Comparison of ENCODE assay signal across 8 cellular contexts in the genomic region with DNA sequence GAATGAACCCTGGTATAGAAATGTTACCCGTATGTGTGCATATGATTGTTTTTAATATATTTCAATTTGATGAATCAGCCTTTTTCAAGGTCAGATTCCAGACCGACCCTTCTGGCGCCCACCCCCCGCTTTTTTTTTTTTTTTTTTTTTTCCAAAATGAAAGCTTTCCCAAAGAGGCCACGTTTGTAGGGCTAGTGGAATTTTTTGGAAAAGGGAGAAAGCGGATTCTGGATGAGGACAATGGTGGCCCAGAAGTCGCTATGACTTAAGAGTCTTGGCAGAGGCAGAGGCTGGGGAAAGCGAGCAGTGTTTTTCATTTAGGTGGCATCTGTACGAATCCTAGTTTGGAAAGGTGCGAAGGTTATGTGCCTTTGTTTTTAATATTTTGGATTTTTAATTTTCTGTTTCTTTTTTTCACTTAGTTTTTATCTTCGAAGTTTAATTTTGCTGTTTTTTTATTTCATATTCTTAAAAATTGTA. TPM values are rescaled to one million over a fixed set of nuclear protein-coding genes. Genes with fewer than 3 reads are reported as not detected.
DNase-seq lines count a peak whose midpoint lies in the region; ATAC-seq and TF ChIP-seq lines count a peak whose summit lies in the region.

No MANE protein-coding gene starts in this region.

- WGBS in esophagus squamous epithelium, 2 donors = 19 to 46% methylated on average over 8 to 10 of the region's 11 CpGs

- H3K4me1 ChIP-seq in Peyer's patch = peaks cover 0 to 5% (median 0%) of the 10 kb centered on the region in 4 donors
- H3K4me1 ChIP-seq in esophagus squamous epithelium = peaks cover 0 to 11% (median 0%) of the 10 kb centered on the region in 3 donors

- ATAC-seq in HG03025 (IDR thresholded peaks at IDR 0.05; ENCODE audit: low FRiP score, unreplicated experiment) (no peak), HG03095 (IDR thresholded peaks at IDR 0.05; ENCODE audit: unreplicated experiment) (no peak)

- TF ChIP-seq POLR2A in Peyer's patch (IDR thresholded peaks at IDR 0.05) (no peak), esophagus squamous epithelium (IDR thresholded peaks at IDR 0.05) (no peak)

- H3K36me3 ChIP-seq in Peyer's patch (no peaks in the 10 kb centered on the region), esophagus squamous epithelium (no peaks in the 10 kb centered on the region)

- TF ChIP-seq CTCF in GM12865 (IDR thresholded peaks at IDR 0.05; ENCODE audit: insufficient read depth, low read depth, low read length, missing control alignments) (no peak), Peyer's patch (IDR thresholded peaks at IDR 0.05) (no peak), esophagus squamous epithelium (IDR thresholded peaks at IDR 0.05) (no peak)

- H3K4me3 ChIP-seq in GM12865 (ENCODE audit: low read depth, low read length) (peak overlapping the region; percentile 80), Peyer's patch (peak overlapping the region; percentile 40 to 63 (median 53)), esophagus squamous epithelium (peak overlapping the region; percentile 41 to 71 (median 56))

- H3K27ac ChIP-seq in Peyer's patch (peak overlapping the region; percentile 70 to 87 (median 78)), esophagus squamous epithelium (peak overlapping the region; percentile 73 to 87 (median 84))

- DNase-seq in GM12865 (ENCODE audit: low read depth) = no peak
- no peak for DNase-seq in Peyer's patch
- no peak for DNase-seq in esophagus squamous epithelium (lab: John Stamatoyannopoulos, UW)
- peak; percentile 6 for DNase-seq in retina
- no peak for DNase-seq in NCI-H1930 (lab: John Stamatoyannopoulos, UW)
- DNase-seq in hepatic stellate cell (ENCODE audit: low spot score) = no peak

- H3K9me3 ChIP-seq in Peyer's patch (no peaks in the 10 kb centered on the region), esophagus squamous epithelium (no peaks in the 10 kb centered on the region)

- no peaks in the 10 kb centered on the region for H3K27me3 ChIP-seq in Peyer's patch
- H3K27me3 ChIP-seq in esophagus squamous epithelium = no peaks in the 10 kb centered on the region

- intact Hi-C loops in esophagus squamous epithelium (cut with DNase I) = no loop called here

RNA-seq across cellular contexts. Expression of gene NDUFB11, which starts 14.6 kb away (rescaled TPM):
- total RNA-seq in Peyer's patch = 10 to 100 TPM; 42.6 to 60.2 (median 53.5) TPM
- total RNA-seq in esophagus squamous epithelium = 10 to 100 TPM; 41.4 to 74.6 (median 59.8) TPM

RNA-seq across cellular contexts. Expression of gene RBM10, which starts 15.1 kb away (rescaled TPM):
- total RNA-seq in Peyer's patch (10 to 100 TPM; 24.9 to 47.0 (median 35.3) TPM), esophagus squamous epithelium (10 to 100 TPM; 28.1 to 35.6 (median 28.6) TPM)

RNA-seq across cellular contexts. Expression of gene RGN, which starts 51.7 kb away (rescaled TPM):
- total RNA-seq in Peyer's patch (1 to 10 TPM in 1 of 4 donors, under 1 TPM in 2, not detected in 1; 0.53 to 1.7 (median 0.80) TPM), esophagus squamous epithelium (1 to 10 TPM in 1 of 4 donors, under 1 TPM in 2, not detected in 1; 0.44 to 3.8 (median 0.75) TPM)
